8 cellular contexts compared by ENCODE assay signal in genomic region chrX:48958635-48959094, GRCh38. TPM values are rescaled to one million over a fixed set of nuclear protein-coding genes. Genes with fewer than 3 reads are reported as not detected.
DNase-seq lines count a peak whose midpoint lies in the region; ATAC-seq and TF ChIP-seq lines count a peak whose summit lies in the region.

No MANE protein-coding gene starts in this region.

- H3K27ac Mint-ChIP-seq in activated naive CD8-positive, alpha-beta T cell, result peak overlapping the region; percentile 100

- H4K20me1 ChIP-seq in DND-41 (ENCODE audit: insufficient read depth, low read length), result peaks cover 25% of the 10 kb centered on the region

- peak overlapping the region; percentile 72; the same call in 1 of the 2 replicates for H2AFZ ChIP-seq in DND-41 (ENCODE audit: low read depth, low read length)

- H3K9me3 ChIP-seq in DND-41 (ENCODE audit: insufficient read depth, low read length, severe bottlenecking), result no peaks in the 10 kb centered on the region
- H3K9me3 ChIP-seq in heart right ventricle, result peaks cover 0 to 11% (median 0%) of the 10 kb centered on the region in 11 donors
- no peaks in the 10 kb centered on the region for H3K9me3 ChIP-seq in psoas muscle

- H3K9ac ChIP-seq in DND-41 (ENCODE audit: low read depth, low read length), result peak overlapping the region; percentile 80

- no peaks in the 10 kb centered on the region for H3K9me3 Mint-ChIP-seq in activated naive CD8-positive, alpha-beta T cell (ENCODE audit: low read depth)

- no peaks in the 10 kb centered on the region for H3K36me3 Mint-ChIP-seq in activated naive CD8-positive, alpha-beta T cell

- H3K4me3 ChIP-seq in DND-41 (ENCODE audit: low read depth in 1 of 2, low read length in 2 of 2) (peak overlapping the region; percentile 37 to 80; a peak in 3 of 4 replicates), heart right ventricle (peak overlapping the region; percentile 21 to 72 (median 62)), psoas muscle (peak overlapping the region; percentile 76)

- H3K4me1 ChIP-seq in DND-41 (ENCODE audit: insufficient read depth, low read length) (peaks cover 41% of the 10 kb centered on the region), heart right ventricle (peaks cover 0 to 45% (median 26%) of the 10 kb centered on the region in 9 donors), psoas muscle (peaks cover 6% of the 10 kb centered on the region)

- DNase-seq in DND-41 (no peak), M059J (ENCODE audit: low read depth) (peak; percentile 79), heart right ventricle (peak; percentile 31 to 37), psoas muscle (peak; percentile 47 to 82), cerebellum (ENCODE audit: low spot score) (no peak)

- no peaks in the 10 kb centered on the region for H3K27me3 ChIP-seq in DND-41 (ENCODE audit: insufficient read depth, low read length, poor library complexity)
- H3K27me3 ChIP-seq in heart right ventricle, result no peaks in the 10 kb centered on the region
- no peaks in the 10 kb centered on the region for H3K27me3 ChIP-seq in psoas muscle (ENCODE audit: insufficient read depth in 3 of 3, low read length in 2 of 3)

- peaks cover 23% of the 10 kb centered on the region for H3K36me3 ChIP-seq in DND-41 (ENCODE audit: insufficient read depth, low read length)
- peaks cover 0 to 23% (median 0%) of the 10 kb centered on the region in 9 donors for H3K36me3 ChIP-seq in heart right ventricle
- H3K36me3 ChIP-seq in psoas muscle (ENCODE audit: insufficient read depth in 1 of 2, low read depth in 1 of 2), result peaks cover 0 to 4% of the 10 kb centered on the region in 2 donors

- H3K4me2 ChIP-seq in DND-41 (ENCODE audit: insufficient read depth, low read length), result peak overlapping the region; percentile 73

- H3K79me2 ChIP-seq in DND-41 (ENCODE audit: insufficient read depth, low read length), result peaks cover 36% of the 10 kb centered on the region

- H3K4me1 Mint-ChIP-seq in activated naive CD8-positive, alpha-beta T cell (ENCODE audit: low read depth), result peaks cover 38% of the 10 kb centered on the region

- WGBS in heart right ventricle, 2 donors, result 0% methylated on average over 21 of the region's 21 CpGs
- WGBS in psoas muscle, 3 donors, result 0 to 37% (median 0%) methylated on average over 18 to 21 of the region's 21 CpGs

- TF ChIP-seq CTCF in DND-41 (IDR thresholded peaks at IDR 0.05; ENCODE audit: borderline replicate concordance, extremely low read depth, low read length, poor library complexity, severe bottlenecking) (no peak), heart right ventricle (IDR thresholded peaks at IDR 0.05) (no peak), psoas muscle (IDR thresholded peaks at IDR 0.05) (no peak)

- H3K4me3 Mint-ChIP-seq in activated naive CD8-positive, alpha-beta T cell, result peak overlapping the region; percentile 98

- H3K27ac ChIP-seq in DND-41 (ENCODE audit: low read length) (peak overlapping the region; percentile 80), heart right ventricle (peak overlapping the region; percentile 75 to 99 (median 94)), psoas muscle (peak overlapping the region; percentile 93)

- ATAC-seq in DND-41 (ENCODE audit: insufficient read depth, low read depth) (no peak), heart right ventricle (peak in 6 of 8 donors; percentile 2 to 18 (median 2)), psoas muscle (peak; percentile 13 to 63 (median 34)), GM18498 (IDR thresholded peaks at IDR 0.05; ENCODE audit: unreplicated experiment) (no peak), HG03108 (IDR thresholded peaks at IDR 0.05; ENCODE audit: unreplicated experiment) (no peak)

- intact Hi-C loops in heart right ventricle (cut with DNase I), result loop anchor here in 1 of 10 donors (10.0 kb wide), 1 partner anchor 86 kb away; the partner anchor contains the start of gene TFE3
- intact Hi-C loops in psoas muscle (cut with DNase I), result loop anchor here in 1 of 2 donors (5.0 kb wide), 1 partner anchor 36 kb away; no protein-coding TSS in a partner anchor

- H3K27me3 Mint-ChIP-seq in activated naive CD8-positive, alpha-beta T cell, result no peaks in the 10 kb centered on the region

RNA-seq across cellular contexts. Expression of gene OTUD5, which starts 1.3 kb away (rescaled TPM):
- total RNA-seq in M059J (2014; rRNA removed; shearing (Covaris generic)), result 27.3 and 54.4 TPM in 2 replicates
- total RNA-seq in heart right ventricle (10 to 100 TPM; 17.9 to 27.3 (median 24.7) TPM), psoas muscle (10 to 100 TPM; 21.4 to 38.7 (median 28.5) TPM), cerebellum (21.5 TPM)
- polyA plus RNA-seq in heart right ventricle (10 to 100 TPM; 25.4 to 26.6 TPM), psoas muscle (10 to 100 TPM; 17.5 to 34.8 (median 18.6) TPM)

RNA-seq across cellular contexts. Expression of gene KCND1, which starts 13.0 kb away (rescaled TPM):
- total RNA-seq in M059J (2014; rRNA removed; shearing (Covaris generic)), result 0.76 and 1.7 TPM in 2 replicates
- 1 to 10 TPM in 1 of 10 donors, under 1 TPM in 9; 0.13 to 1.7 (median 0.32) TPM for total RNA-seq in heart right ventricle
- under 1 TPM; 0.44 to 0.48 TPM for polyA plus RNA-seq in heart right ventricle
- under 1 TPM; 0.18 to 0.41 (median 0.25) TPM for total RNA-seq in psoas muscle
- under 1 TPM; 0.03 to 0.44 (median 0.30) TPM for polyA plus RNA-seq in psoas muscle
- 0.82 TPM for total RNA-seq in cerebellum

RNA-seq across cellular contexts. Expression of gene PIM2, which starts 39.8 kb away (rescaled TPM):
- 14.2 and 14.3 TPM in 2 replicates for total RNA-seq in M059J (2014; rRNA removed; shearing (Covaris generic))
- total RNA-seq in heart right ventricle (10 to 100 TPM in 1 of 10 donors, 1 to 10 TPM in 9; 2.0 to 14.0 (median 3.3) TPM), psoas muscle (1 to 10 TPM; 1.1 to 2.3 (median 1.6) TPM), cerebellum (5.9 TPM)
- polyA plus RNA-seq in heart right ventricle (1 to 10 TPM; 1.8 to 3.9 TPM), psoas muscle (1 to 10 TPM; 1.4 to 3.7 (median 1.6) TPM)

RNA-seq across cellular contexts. Expression of gene GRIPAP1, which starts 43.4 kb away (rescaled TPM):
- total RNA-seq in M059J (2014; rRNA removed; shearing (Covaris generic)), result 20.1 and 46.6 TPM in 2 replicates
- total RNA-seq in heart right ventricle (10 to 100 TPM; 16.2 to 26.0 (median 21.9) TPM), psoas muscle (10 to 100 TPM; 16.5 to 23.6 (median 19.4) TPM), cerebellum (25.6 TPM)
- polyA plus RNA-seq in heart right ventricle (10 to 100 TPM; 16.6 to 34.1 TPM), psoas muscle (10 to 100 TPM; 12.6 to 17.5 (median 13.4) TPM)

RNA-seq across cellular contexts. Expression of gene SLC35A2, which starts 47.2 kb away (rescaled TPM):
- total RNA-seq in M059J (2014; rRNA removed; shearing (Covaris generic)), result 70.5 and 77.8 TPM in 2 replicates
- total RNA-seq in heart right ventricle (10 to 100 TPM in 8 of 10 donors, 1 to 10 TPM in 2; 9.0 to 18.2 (median 12.4) TPM), psoas muscle (10 to 100 TPM in 2 of 4 donors, 1 to 10 TPM in 2; 8.8 to 13.4 (median 11.2) TPM), cerebellum (6.3 TPM)
- polyA plus RNA-seq in heart right ventricle (10 to 100 TPM in 1 of 2 donors, 1 to 10 TPM in 1; 6.4 to 27.7 TPM), psoas muscle (10 to 100 TPM; 13.2 to 26.1 (median 19.7) TPM)

Comparison
In these comparisons a context has a peak if more than half of its experiments do, and no peak if none do; other contexts are left out.
1. ATAC-seq: peak in heart right ventricle (6 of 8) and psoas muscle (4 of 4); none in DND-41 (single experiment), GM18498 (single experiment) and HG03108 (single experiment).
2. DNase-seq: peak in M059J (single experiment), heart right ventricle (2 of 2) and psoas muscle (2 of 2); none in DND-41 (single experiment) and cerebellum (single experiment).
3. Peak in every context shown above with its lines, with median percentiles within 50 percentile points of each other: H3K27ac ChIP-seq and H3K4me3 ChIP-seq.